In the genomic region with DNA sequence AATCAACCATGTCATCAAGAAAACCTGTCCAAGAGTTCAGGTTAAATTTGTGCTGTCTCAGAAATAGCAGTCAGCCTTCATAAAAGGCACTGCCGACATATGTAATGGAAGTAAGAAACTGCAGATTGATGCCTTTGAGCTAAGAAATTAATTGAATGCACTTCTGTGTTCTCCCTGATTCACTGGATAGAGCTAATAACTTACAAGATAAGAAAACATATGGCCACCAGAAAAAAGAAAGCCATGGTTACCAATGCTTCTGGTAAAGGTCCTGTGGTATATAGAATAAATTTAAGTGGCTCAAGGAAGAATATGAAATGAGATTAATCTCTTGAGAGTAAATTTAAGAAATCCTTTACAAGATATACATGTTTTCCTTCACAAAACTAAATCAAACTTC, we compare ENCODE assay signal across 7 cellular contexts.
"Had no signal": no experiment of that assay in that cellular context is flagged by ENCODE, and none has a peak within 500 bp of the region (broad histone marks: within the 10 kb centered on the region; RNA-seq: fewer than 3 reads in every experiment).

No MANE protein-coding gene starts in this region.

- DNase-seq: GM23248, H7, HFFc6, KBM-7 had no signal

- FAIRE-seq: H1, HepG2 had no signal

- ATAC-seq: HCT116, HepG2 had no signal
